8 cellular contexts compared by ENCODE assay signal in genomic region chr3:126213376-126214044, GRCh38. TPM values are rescaled to one million over a fixed set of nuclear protein-coding genes. Genes with fewer than 3 reads are reported as not detected.
DNase-seq lines count a peak whose midpoint lies in the region; ATAC-seq and TF ChIP-seq lines count a peak whose summit lies in the region.

No MANE protein-coding gene starts in this region.

- no peaks in the 10 kb centered on the region for H3K9me3 ChIP-seq in mucosa of descending colon

- H3K27ac Mint-ChIP-seq in type B pancreatic cell = peak overlapping the region; percentile 77

- intact Hi-C loops in mucosa of descending colon (cut with DNase I, micrococcal nuclease) = no loop called here

- H3K9me3 Mint-ChIP-seq in activated T-cell treated with anti-CD3 and anti-CD28 coated beads, Interleukin-2, amount 50 U/mL, for 4 hours = no peaks in the 10 kb centered on the region
- H3K9me3 Mint-ChIP-seq in type B pancreatic cell = peaks cover 9% of the 10 kb centered on the region

- TF ChIP-seq CTCF in mucosa of descending colon (IDR thresholded peaks at IDR 0.05) (no peak), type B pancreatic cell (conservative IDR thresholded peaks at IDR 0.05) (no peak)

- ATAC-seq in activated T-cell treated with anti-CD3 and anti-CD28 coated beads, Interleukin-2, amount 50 U/mL, for 4 hours = peak; percentile 13 to 18
- ATAC-seq in esophagus mucosa = peak; percentile 9
- ATAC-seq in mucosa of descending colon = peak; percentile 8
- no peak for ATAC-seq in HG02642 (IDR thresholded peaks at IDR 0.05; ENCODE audit: poor library complexity, unreplicated experiment)

- no peak overlapping the region for H3K4me3 Mint-ChIP-seq in activated T-cell treated with anti-CD3 and anti-CD28 coated beads, Interleukin-2, amount 50 U/mL, for 4 hours
- peak overlapping the region; percentile 84 for H3K4me3 Mint-ChIP-seq in type B pancreatic cell

- no peaks in the 10 kb centered on the region for H3K36me3 ChIP-seq in mucosa of descending colon (ENCODE audit: low read depth)

- no peaks in the 10 kb centered on the region for H3K36me3 Mint-ChIP-seq in activated T-cell treated with anti-CD3 and anti-CD28 coated beads, Interleukin-2, amount 50 U/mL, for 4 hours (ENCODE audit: insufficient read depth)
- H3K36me3 Mint-ChIP-seq in type B pancreatic cell = no peaks in the 10 kb centered on the region

- peaks cover 11% of the 10 kb centered on the region for H3K4me1 ChIP-seq in mucosa of descending colon (ENCODE audit: low read depth)

- no peak for DNase-seq in activated T-cell treated with anti-CD3 and anti-CD28 coated beads, Interleukin-2, amount 50 U/mL, for 4 hours
- DNase-seq in activated T-cell treated with anti-CD3 and anti-CD28 coated beads for 4 hours (no peak), mucosa of descending colon (no peak), type B pancreatic cell (ENCODE audit: extremely low spot score, unreplicated experiment) (no peak), NCI-H526 treated with DMSO at 0.1 percent for 48 hours (lab: John Stamatoyannopoulos, UW) (no peak)
- DNase-seq in activated CD4-positive, alpha-beta T cell treated with anti-CD3 and anti-CD28 coated beads, Interleukin-2, amount 50 U/mL, for 48 hours = no peak

- H3K4me1 Mint-ChIP-seq in activated T-cell treated with anti-CD3 and anti-CD28 coated beads, Interleukin-2, amount 50 U/mL, for 4 hours (ENCODE audit: low read depth) = peaks cover 2% of the 10 kb centered on the region
- peaks cover 7% of the 10 kb centered on the region for H3K4me1 Mint-ChIP-seq in type B pancreatic cell (ENCODE audit: unreplicated experiment)

- H3K4me3 ChIP-seq in mucosa of descending colon = no peak overlapping the region

- H3K27me3 Mint-ChIP-seq in activated T-cell treated with anti-CD3 and anti-CD28 coated beads, Interleukin-2, amount 50 U/mL, for 4 hours (ENCODE audit: low read depth) = peaks cover 66% of the 10 kb centered on the region
- peaks cover 18% of the 10 kb centered on the region for H3K27me3 Mint-ChIP-seq in type B pancreatic cell

RNA-seq across cellular contexts. Expression of gene ALDH1L1, which starts 33.1 kb away (rescaled TPM):
- total RNA-seq in activated T-cell treated with anti-CD3 and anti-CD28 coated beads, Interleukin-2, amount 50 U/mL, for 4 hours = under 1 TPM in 2 of 3 donors, not detected in 1; 0.10 to 0.29 TPM
- total RNA-seq in esophagus mucosa (4.5 TPM), mucosa of descending colon (10 to 100 TPM; 14.3 to 27.4 (median 15.0) TPM), type B pancreatic cell (ENCODE audit: low replicate concordance) (5.0 and 10.2 TPM in 2 replicates)
